In genomic region chr5:12896086-12896485, GRCh38 we compare ENCODE assay signal across 2 cellular contexts.
TF ChIP-seq lines count a peak whose summit lies in the region.

No MANE protein-coding gene starts in this region.

TF ChIP-seq in HEK293, 187 proteins besides CTCF, POLR2A, EP300 and RAD21:
- TF ChIP-seq ZNF341 (tag by site-specific recombination; IDR thresholded peaks at IDR 0.05; ENCODE audit: low read depth) (peak; percentile 26; the same call in 1 of the 2 replicates), MYNN (tag by site-specific recombination; IDR thresholded peaks at IDR 0.05; ENCODE audit: borderline replicate concordance) (no peak)

TF ChIP-seq in H1, 55 proteins besides CTCF, POLR2A, EP300 and RAD21:
- TF ChIP-seq NRF1 (IDR thresholded peaks at IDR 0.05; ENCODE audit: low read depth, low read length) (no peak), EZH2 (IDR thresholded peaks at IDR 0.05; ENCODE audit: low read depth, low read length, severe bottlenecking) (no peak), SIN3A (conservative IDR thresholded peaks at IDR 0.05 in 1 of 2, IDR thresholded peaks at IDR 0.05 in 1 of 2; ENCODE audit: low read depth in 1 of 2, low read length in 2 of 2) (no peak), ZNF274 (IDR thresholded peaks at IDR 0.05; ENCODE audit: borderline replicate concordance, extremely low read depth, low read length) (no peak)
TF ChIP-seq in H1: peak in this region for 0.
